8 cellular contexts compared by ENCODE assay signal in the genomic region with DNA sequence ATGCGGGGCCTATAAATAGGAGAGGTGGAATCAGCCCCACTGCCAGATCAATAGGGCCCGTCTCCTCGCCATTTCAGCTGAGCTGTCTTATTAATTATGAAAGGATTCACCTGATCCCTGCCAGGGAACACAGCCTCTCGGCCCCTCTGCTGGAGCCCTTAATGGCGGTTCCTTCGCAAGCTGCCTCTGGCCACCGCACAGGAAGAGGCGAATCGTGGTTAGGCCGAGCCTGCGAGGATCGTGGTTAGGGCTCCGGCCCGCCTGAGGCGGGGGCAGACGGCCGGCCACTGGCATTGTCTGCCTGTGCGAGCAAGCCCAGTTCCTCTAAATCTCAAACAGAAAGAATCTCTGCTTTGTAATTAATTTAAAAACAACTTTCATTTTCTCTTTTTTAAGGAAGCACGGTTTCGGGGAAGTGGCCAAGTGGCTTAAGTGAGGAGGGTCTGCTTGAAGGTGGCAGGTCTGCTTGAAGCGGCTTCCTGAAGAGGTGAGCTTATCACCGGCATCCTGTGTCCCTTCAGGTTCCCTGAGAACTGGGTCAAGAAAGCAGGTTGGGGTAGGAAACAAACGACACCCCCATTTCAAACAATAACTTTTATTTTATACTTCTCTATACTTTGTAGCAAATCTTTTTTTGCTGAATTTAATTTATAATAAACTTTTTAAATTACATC. TPM values are rescaled to one million over a fixed set of nuclear protein-coding genes. Genes with fewer than 3 reads are reported as not detected.
A peak's percentile ranks its signal among the peaks of the same experiment; 100 is the strongest.
DNase-seq lines count a peak whose midpoint lies in the region; ATAC-seq and TF ChIP-seq lines count a peak whose summit lies in the region.

No MANE protein-coding gene starts in this region.

- no peaks in the 10 kb centered on the region for H3K9me3 Mint-ChIP-seq in neural crest cell

- WGBS in esophagus, 2 donors = 13 to 15% methylated on average over 23 of the region's 23 CpGs

- no peaks in the 10 kb centered on the region for H3K9me2 ChIP-seq in PC-9 (ENCODE audit: insufficient read depth)

- H3K9me3 ChIP-seq in esophagus (ENCODE audit: control insufficient read depth in 2 of 2, insufficient read depth in 1 of 2, low read depth in 1 of 2, low read length in 1 of 2) (peaks cover 0 to 21% of the 10 kb centered on the region in 2 donors), PC-9 (ENCODE audit: insufficient read depth, low read depth) (no peaks in the 10 kb centered on the region)

- no peak for TF ChIP-seq CTCF in neural crest cell (conservative IDR thresholded peaks at IDR 0.05)
- TF ChIP-seq CTCF in PC-9 (conservative IDR thresholded peaks at IDR 0.05) = no peak

- peaks cover 18% of the 10 kb centered on the region for H3K36me3 Mint-ChIP-seq in neural crest cell (ENCODE audit: low read depth)

- H3K4me1 Mint-ChIP-seq in neural crest cell = peaks cover 54% of the 10 kb centered on the region

- DNase-seq in SHP77 (lab: John Stamatoyannopoulos, UW) (peak; percentile 22 to 60), SHP77 treated with DMSO at 0.1 percent for 48 hours (lab: John Stamatoyannopoulos, UW) (no peak), SK-N-DZ (ENCODE audit: low spot score) (peak; percentile 53), neural crest cell (ENCODE audit: low read depth, low spot score) (peak; percentile 45), KG1 (lab: John Stamatoyannopoulos, UW) (no peak), PC-9 (no peak)

- H3K27ac ChIP-seq in esophagus (ENCODE audit: low read depth in 2 of 2, low read length in 1 of 2) (peak overlapping the region in 1 of 2 donors; percentile 8), PC-9 (no peak overlapping the region)

- BruUV-seq in PC-9 (replicated peaks; lab: Mats Ljungman, UMichigan) = no TSS peak

- H3K27ac Mint-ChIP-seq in neural crest cell (ENCODE audit: unreplicated experiment) = no peak overlapping the region

- no peaks in the 10 kb centered on the region for H3K79me2 ChIP-seq in PC-9 (ENCODE audit: low read depth)

- no peak overlapping the region for H3K4me2 ChIP-seq in PC-9

- no peak for ATAC-seq in HG02981 (IDR thresholded peaks at IDR 0.05; ENCODE audit: unreplicated experiment)

- H4K20me1 ChIP-seq in PC-9 (ENCODE audit: insufficient read depth) = no peaks in the 10 kb centered on the region

- peak overlapping the region; percentile 95 for H3K4me3 Mint-ChIP-seq in neural crest cell

- intact Hi-C loops in PC-9 (cut with micrococcal nuclease; ENCODE audit: unreplicated experiment) = loop anchor here (10.0 kb wide), 1 partner anchor 523 kb away; no protein-coding TSS in a partner anchor

- H3K4me1 ChIP-seq in esophagus (ENCODE audit: control insufficient read depth in 2 of 2, insufficient read depth in 2 of 2, low read length in 1 of 2) (peaks cover 6 to 10% of the 10 kb centered on the region in 2 donors), PC-9 (replicated peaks; ENCODE audit: insufficient read depth) (no peaks in the 10 kb centered on the region)

- POLR2A ChIA-PET in PC-9 (lab: Charles Lee; ENCODE audit: unreplicated experiment) = no interaction called here

- peaks cover 100% of the 10 kb centered on the region for H3K27me3 Mint-ChIP-seq in neural crest cell (ENCODE audit: low read depth)

- no peak overlapping the region for H2AFZ ChIP-seq in PC-9

- CTCF ChIA-PET in PC-9 (lab: Charles Lee) = interaction anchor here (0.6 kb wide), 2 partner anchors 123 to 1239 kb away, joined by 3 read pairs; no protein-coding TSS in a partner anchor

- H3K4me3 ChIP-seq in esophagus (ENCODE audit: low read depth in 1 of 2, low read length in 2 of 2) (peak overlapping the region; percentile 3 to 80), PC-9 (no peak overlapping the region)

- peaks cover 2 to 54% of the 10 kb centered on the region in 2 donors for H3K27me3 ChIP-seq in esophagus (ENCODE audit: control insufficient read depth in 1 of 2, insufficient read depth in 2 of 2, low read length in 2 of 2)
- peaks cover 5% of the 10 kb centered on the region; the same call in 1 of the 2 replicates for H3K27me3 ChIP-seq in PC-9 (ENCODE audit: insufficient read depth, low read depth)

- H3K36me3 ChIP-seq in esophagus (ENCODE audit: control insufficient read depth in 2 of 2, insufficient read depth in 2 of 2, low read length in 1 of 2) (no peaks in the 10 kb centered on the region), PC-9 (ENCODE audit: low read depth) (no peaks in the 10 kb centered on the region)

- no peaks in the 10 kb centered on the region for H3F3A ChIP-seq in PC-9 (ENCODE audit: insufficient read depth, low read depth)

RNA-seq across cellular contexts. Expression of a gene that starts 9.2 kb away (rescaled TPM):
- 6.8 and 7.9 TPM in 2 replicates for polyA plus RNA-seq in SK-N-DZ (2014; cell fraction: cytosol; rRNA removed)
- polyA plus RNA-seq in SK-N-DZ (2014; cell fraction: nucleus; rRNA removed) = 6.4 and 7.1 TPM in 2 replicates
- 1 to 10 TPM; 2.5 to 3.3 TPM for polyA plus RNA-seq in esophagus
- total RNA-seq in neural crest cell (1.3 and 1.5 TPM in 2 replicates), PC-9 (2021) (not detected in 2 replicates)

Comparison
In these comparisons a context has a peak if more than half of its experiments do, and no peak if none do; other contexts are left out.
1. DNase-seq: peak in SHP77 (2 of 2), SK-N-DZ (single experiment) and neural crest cell (single experiment); none in SHP77 treated with DMSO at 0.1 percent for 48 hours (single experiment), KG1 (single experiment) and PC-9 (0 of 2).